ENCODE assay signal across 31 cellular contexts in genomic region chr4:99084595-99084994, GRCh38. TPM values are rescaled to one million over a fixed set of nuclear protein-coding genes. Genes with fewer than 3 reads are reported as not detected.
"Had no signal": no experiment of that assay in that cellular context is flagged by ENCODE, and none has a peak within 500 bp of the region (broad histone marks: within the 10 kb centered on the region; RNA-seq: fewer than 3 reads in every experiment).

No MANE protein-coding gene starts in this region.

- H3K4me3 ChIP-seq: colonic mucosa, gastrocnemius medialis, lung, psoas muscle, skin epidermis, spleen, testis, upper lobe of left lung had no signal

- FAIRE-seq: kidney, urothelium cell line had no signal

- H3K27me3 ChIP-seq: colonic mucosa, gastrocnemius medialis, spleen, testis, tibial artery, upper lobe of left lung had no signal

- H3K9me3 ChIP-seq: colonic mucosa, gastrocnemius medialis, psoas muscle, spleen, testis, tibial artery, upper lobe of left lung had no signal

- H3K4me3 Mint-ChIP-seq: dendritic cell treated with granulocyte-macrophage colony-stimulating factor and Interleukin-4, amounts not matched to agents 40 ng/mL and 50 ng/mL, for 4 days; stimulated activated memory B cell treated with anti-CD40 and anti-IgM and Interleukin-4, amounts not matched to agents 10 μg/mL and 1 μg/mL and 100 μg/mL, for 72 hours had no signal

- H3K27ac Mint-ChIP-seq: dendritic cell treated with granulocyte-macrophage colony-stimulating factor and Interleukin-4, amounts not matched to agents 40 ng/mL and 50 ng/mL, for 4 days; stimulated activated memory B cell treated with anti-CD40 and anti-IgM and Interleukin-4, amounts not matched to agents 10 μg/mL and 1 μg/mL and 100 μg/mL, for 72 hours had no signal

- H3K27ac ChIP-seq: colonic mucosa, epithelial cell of prostate, psoas muscle, skin epidermis, spleen had no signal

- DNase-seq: colonic mucosa; effector CD8-positive, alpha-beta T cell; endodermal cell; foreskin fibroblast; gastrocnemius medialis; head of caudate nucleus; kidney; mesenchymal stem cell; midbrain; naive thymus-derived CD4-positive, alpha-beta T cell; nucleus accumbens; posterior cingulate gyrus; psoas muscle; right cardiac atrium; spleen; stimulated activated CD4-positive, alpha-beta T cell treated with anti-CD3 and anti-CD28 coated beads, Interleukin-4, amount 100 ng/mL, for 4 hours; stimulated activated naive CD8-positive, alpha-beta T cell treated with anti-CD3 and anti-CD28 coated beads, Interleukin-15, Interleukin-2, amounts not matched to agents 100 U/mL and 50 U/mL, for 24 hours; substantia nigra; testis; tibial artery; upper lobe of left lung had no signal

- H3K27me3 Mint-ChIP-seq: dendritic cell treated with granulocyte-macrophage colony-stimulating factor and Interleukin-4, amounts not matched to agents 40 ng/mL and 50 ng/mL, for 4 days; naive thymus-derived CD4-positive, alpha-beta T cell; stimulated activated memory B cell treated with anti-CD40 and anti-IgM and Interleukin-4, amounts not matched to agents 10 μg/mL and 1 μg/mL and 100 μg/mL, for 72 hours had no signal

- ATAC-seq: esophagus mucosa; gastrocnemius medialis; left lobe of liver; naive thymus-derived CD4-positive, alpha-beta T cell; psoas muscle; right cardiac atrium; stimulated activated memory B cell treated with anti-CD40 and anti-IgM and Interleukin-4, amounts not matched to agents 10 μg/mL and 1 μg/mL and 100 μg/mL, for 72 hours; stimulated activated naive CD8-positive, alpha-beta T cell treated with anti-CD3 and anti-CD28 coated beads, Interleukin-15, Interleukin-2, amounts not matched to agents 100 U/mL and 50 U/mL, for 24 hours had no signal

RNA-seq across cellular contexts. Expression of gene ADH4, which starts 59.5 kb away (rescaled TPM):
- total RNA-seq: endodermal cell; glomerular endothelial cell; naive thymus-derived CD4-positive, alpha-beta T cell; osteocyte; testis had no signal
- polyA plus RNA-seq: naive thymus-derived CD4-positive, alpha-beta T cell had no signal
